In the genomic region with DNA sequence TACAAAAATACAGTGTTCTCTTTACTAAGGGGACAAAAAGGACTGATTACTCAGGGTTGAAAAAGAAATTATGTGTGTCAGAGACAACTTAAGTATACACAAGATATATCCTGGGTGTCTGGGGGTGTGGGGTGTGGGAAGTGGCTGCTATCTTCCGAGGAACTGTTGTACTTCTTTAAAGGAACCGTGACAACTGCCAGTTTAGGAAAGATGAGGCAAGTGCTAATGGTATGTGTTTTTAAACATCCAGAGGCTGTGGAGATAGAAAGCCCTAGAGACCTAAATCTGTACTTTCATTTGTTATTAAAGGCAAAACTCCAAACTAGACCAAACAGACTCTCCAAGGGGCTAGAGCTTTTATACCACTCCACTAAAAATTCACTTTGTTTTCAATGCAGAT, we compare ENCODE assay signal across 16 cellular contexts.
DNase-seq lines count a peak whose midpoint lies in the region; TF ChIP-seq lines count a peak whose summit lies in the region.
"Had no signal": no experiment of that assay in that cellular context is flagged by ENCODE, and none has a peak within 500 bp of the region (broad histone marks: within the 10 kb centered on the region; RNA-seq: fewer than 3 reads in every experiment).

No MANE protein-coding gene starts in this region.

- H3K27ac ChIP-seq in ACC112 (ENCODE audit: low read depth, low read length): peak overlapping the region; percentile 89
- H3K27ac ChIP-seq in endodermal cell (ENCODE audit: low read depth, low read length): no peak overlapping the region
- H3K27ac ChIP-seq: KMS-11, skin epidermis, stomach had no signal

- H2AFZ ChIP-seq in ACC112 (ENCODE audit: low read length, unreplicated experiment): peak overlapping the region; percentile 33

- no peaks in the 10 kb centered on the region for H3K79me2 ChIP-seq in ACC112 (ENCODE audit: control insufficient read depth, insufficient read depth, low read length, unreplicated experiment)

- peaks cover 33% of the 10 kb centered on the region for H3K27me3 Mint-ChIP-seq in endodermal cell (ENCODE audit: insufficient read depth)
- peaks cover 5 to 12% (median 7%) of the 10 kb centered on the region in 3 donors for H3K27me3 Mint-ChIP-seq in immature natural killer cell (ENCODE audit: low read depth in 3 of 3)

- H3K36me3 ChIP-seq in ACC112 (ENCODE audit: insufficient read depth, low read length): no peaks in the 10 kb centered on the region
- H3K36me3 ChIP-seq in MG63: no peaks in the 10 kb centered on the region
- H3K36me3 ChIP-seq in endodermal cell (ENCODE audit: control insufficient read depth, insufficient read depth, low read length): no peaks in the 10 kb centered on the region
- H3K36me3 ChIP-seq: HAP-1, stomach had no signal

- H3K9me3 Mint-ChIP-seq in endodermal cell (peaks cover 14% of the 10 kb centered on the region), immature natural killer cell (peaks cover 0 to 6% (median 0%) of the 10 kb centered on the region in 6 donors)
- H3K9me3 Mint-ChIP-seq: central memory CD8-positive, alpha-beta T cell had no signal

- H3K36me3 Mint-ChIP-seq in endodermal cell (ENCODE audit: low read depth) (peaks cover 4% of the 10 kb centered on the region), immature natural killer cell (peaks cover 0 to 4% (median 4%) of the 10 kb centered on the region in 3 donors)

- no peak overlapping the region for H3K9ac ChIP-seq in endodermal cell (ENCODE audit: extremely low read depth, low read length, poor library complexity, severe bottlenecking)
- H3K9ac ChIP-seq: KMS-11 had no signal

- DNase-seq in MG63 (peak; percentile 29), endodermal cell (no peak), myocyte (ENCODE audit: low read depth) (peak; percentile 47), immature natural killer cell (no peak), midbrain (lab: John Stamatoyannopoulos, UW) (no peak), NCI-H2081 treated with DMSO at 0.1 percent for 48 hours (lab: John Stamatoyannopoulos, UW) (no peak), NCI-H1436 (lab: John Stamatoyannopoulos, UW) (no peak)
- DNase-seq: activated gamma-delta T cell treated with Interleukin-2 at 50 U/mL for 16 hours, NCI-H1436 treated with DMSO at 0.1 percent for 48 hours, stomach had no signal

- 50 to 54% methylated on average over 2 of the region's 2 CpGs for WGBS in endodermal cell (ENCODE audit: insufficient coverage in 1 of 2, insufficient read length in 1 of 2), 2 experiments

- H3K4me3 ChIP-seq in ACC112 (ENCODE audit: low read depth, low read length): peak overlapping the region; percentile 48
- H3K4me3 ChIP-seq in MG63: no peak overlapping the region
- peak overlapping the region; percentile 56 for H3K4me3 ChIP-seq in endodermal cell (ENCODE audit: low read length)
- H3K4me3 ChIP-seq: HAP-1, skin epidermis, stomach had no signal

- no peak for TF ChIP-seq CTCF in endodermal cell (conservative IDR thresholded peaks at IDR 0.05)

- H3K27ac Mint-ChIP-seq in endodermal cell: no peak overlapping the region
- H3K27ac Mint-ChIP-seq in immature natural killer cell: no peak overlapping the region
- H3K27ac Mint-ChIP-seq: natural killer cell treated with Interleukin-12 subunit alpha and Interleukin-12 subunit beta and Interleukin-15 and Interleukin-18, amount 100 ng/mL, for 72 hours had no signal

- no peaks in the 10 kb centered on the region for H3K27me3 ChIP-seq in ACC112 (ENCODE audit: insufficient read depth, low read length)
- no peaks in the 10 kb centered on the region for H3K27me3 ChIP-seq in MG63
- H3K27me3 ChIP-seq in endodermal cell (ENCODE audit: control insufficient read depth, insufficient read depth, low read length, poor library complexity, severe bottlenecking): no peaks in the 10 kb centered on the region
- H3K27me3 ChIP-seq: stomach had no signal

- H3K4me3 Mint-ChIP-seq in endodermal cell (peak overlapping the region; percentile 19), immature natural killer cell (no peak overlapping the region)
- H3K4me3 Mint-ChIP-seq: central memory CD8-positive, alpha-beta T cell; natural killer cell treated with Interleukin-12 subunit alpha and Interleukin-12 subunit beta and Interleukin-15 and Interleukin-18, amount 100 ng/mL, for 72 hours had no signal

- H3K9me3 ChIP-seq in MG63 (peaks cover 5% of the 10 kb centered on the region; the same call in 1 of the 2 replicates), endodermal cell (ENCODE audit: control insufficient read depth, low read length) (peaks cover 13% of the 10 kb centered on the region)
- H3K9me3 ChIP-seq: HAP-1 had no signal

- peaks cover 60% of the 10 kb centered on the region for H3K4me1 ChIP-seq in ACC112 (ENCODE audit: control insufficient read depth, insufficient read depth, low read length, unreplicated experiment)
- H3K4me1 ChIP-seq in endodermal cell (ENCODE audit: control insufficient read depth, insufficient read depth, low read length): peaks cover 12% of the 10 kb centered on the region
- H3K4me1 ChIP-seq: stomach had no signal

- H3K4me1 Mint-ChIP-seq in endodermal cell: peaks cover 30% of the 10 kb centered on the region
- H3K4me1 Mint-ChIP-seq in immature natural killer cell: peaks cover 8 to 13% of the 10 kb centered on the region in 2 donors
- H3K4me1 Mint-ChIP-seq: central memory CD8-positive, alpha-beta T cell had no signal

Comparison
In these comparisons a context has a peak if more than half of its experiments do, and no peak if none do; other contexts are left out.
1. DNase-seq: peak in MG63 (single experiment) and myocyte (single experiment); none in endodermal cell (single experiment), immature natural killer cell (0 of 3), midbrain (single experiment), NCI-H2081 treated with DMSO at 0.1 percent for 48 hours (single experiment) and NCI-H1436 (single experiment).